Comparison of ENCODE assay signal across 10 cellular contexts in the genomic region with DNA sequence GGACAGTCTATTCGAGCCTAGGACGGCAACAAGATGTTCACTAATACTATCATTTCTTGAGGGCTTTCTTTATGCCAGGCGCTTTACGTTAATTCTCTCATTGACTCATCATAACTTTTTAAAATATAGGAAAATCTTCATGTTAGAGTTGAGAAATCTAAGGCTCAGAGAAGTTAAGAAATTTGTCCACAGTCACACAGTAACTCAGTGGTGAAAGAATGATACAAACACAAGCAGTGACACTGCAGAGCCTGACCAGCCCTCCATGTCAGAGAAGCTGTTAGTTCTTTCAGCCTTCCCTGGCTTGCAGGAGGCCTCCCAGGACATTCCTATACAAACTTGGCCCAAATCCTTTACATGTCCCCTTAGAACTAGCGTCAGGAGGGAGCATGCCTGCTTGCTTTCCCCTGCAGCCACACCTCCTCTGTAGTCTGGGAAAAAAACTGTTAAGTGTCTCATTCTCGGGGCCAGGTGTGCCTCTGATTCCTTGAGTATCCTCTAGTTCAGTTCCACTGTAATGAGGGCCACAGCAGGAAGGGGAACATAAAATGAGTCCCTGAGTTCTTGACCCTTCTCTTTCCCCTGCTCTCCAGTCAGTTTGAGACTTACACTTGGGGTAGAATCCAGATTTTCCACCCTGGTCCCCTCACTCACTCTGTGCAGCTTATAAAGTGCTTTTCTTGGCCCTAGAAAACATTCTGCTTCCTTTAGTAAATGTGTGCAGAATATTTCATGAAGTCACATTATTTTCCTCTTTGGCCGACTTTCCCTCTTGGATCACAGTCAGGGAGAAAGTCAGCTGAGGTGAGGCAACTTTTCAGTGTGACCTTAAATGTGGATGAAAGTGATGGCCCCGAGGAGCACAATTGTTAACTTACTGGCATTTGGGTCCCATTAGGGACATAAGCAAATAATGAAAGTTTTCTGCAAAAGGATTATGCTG.
A peak's percentile ranks its signal among the peaks of the same experiment; 100 is the strongest.
DNase-seq lines count a peak whose midpoint lies in the region; ATAC-seq and TF ChIP-seq lines count a peak whose summit lies in the region.
"Had no signal": no experiment of that assay in that cellular context is flagged by ENCODE, and none has a peak within 500 bp of the region (broad histone marks: within the 10 kb centered on the region; RNA-seq: fewer than 3 reads in every experiment).

No MANE protein-coding gene starts in this region.

- H3K27me3 ChIP-seq in heart left ventricle: no peaks in the 10 kb centered on the region
- H3K27me3 ChIP-seq in parathyroid adenoma (ENCODE audit: control insufficient read depth, insufficient read depth, low read length): no peaks in the 10 kb centered on the region
- H3K27me3 ChIP-seq: BLaER1 had no signal

- H3K36me3 ChIP-seq in heart left ventricle (peaks cover 0 to 21% (median 4%) of the 10 kb centered on the region in 9 donors), parathyroid adenoma (ENCODE audit: control insufficient read depth, insufficient read depth, low read length) (no peaks in the 10 kb centered on the region)

- peak overlapping the region; percentile 17 for H2AFZ ChIP-seq in parathyroid adenoma

- no peaks in the 10 kb centered on the region for H3K9me3 Mint-ChIP-seq in activated naive CD8-positive, alpha-beta T cell treated with anti-CD3 and anti-CD28 coated beads for 36 hours

- peak overlapping the region; percentile 6 to 78 (median 66) for H3K27ac ChIP-seq in heart left ventricle
- H3K27ac ChIP-seq in parathyroid adenoma: no peak overlapping the region

- peak in 3 of 4 donors; percentile 7 to 52 (median 23) for ATAC-seq in heart left ventricle
- no peak for ATAC-seq in HG02840 (IDR thresholded peaks at IDR 0.05; ENCODE audit: low FRiP score, unreplicated experiment)

- no peak for TF ChIP-seq POLR2A in heart left ventricle (IDR thresholded peaks at IDR 0.05)

- no peak overlapping the region for H3K4me3 Mint-ChIP-seq in activated naive CD8-positive, alpha-beta T cell treated with anti-CD3 and anti-CD28 coated beads for 36 hours

- peak overlapping the region; percentile 56 for H3K27ac Mint-ChIP-seq in activated naive CD8-positive, alpha-beta T cell treated with anti-CD3 and anti-CD28 coated beads for 36 hours

- no peaks in the 10 kb centered on the region for H3K79me2 ChIP-seq in parathyroid adenoma

- DNase-seq in AG10803 (ENCODE audit: low read depth): peak; percentile 50
- DNase-seq in activated naive CD8-positive, alpha-beta T cell treated with anti-CD3 and anti-CD28 coated beads for 36 hours: no peak
- DNase-seq in heart left ventricle: no peak
- no peak for DNase-seq in COLO829 (ENCODE audit: low spot score)
- no peak for DNase-seq in Kasumi-1 (lab: John Stamatoyannopoulos, UW)
- DNase-seq in NCI-H1436 treated with DMSO at 0.1 percent for 48 hours (lab: John Stamatoyannopoulos, UW): no peak
- DNase-seq: NCI-H774 had no signal

- H3K4me2 ChIP-seq in parathyroid adenoma (ENCODE audit: low read length): no peak overlapping the region
- H3K4me2 ChIP-seq: BLaER1 had no signal

- TF ChIP-seq CTCF in AG10803 (conservative IDR thresholded peaks at IDR 0.05; ENCODE audit: low read length) (no peak), heart left ventricle (IDR thresholded peaks at IDR 0.05) (no peak), parathyroid adenoma (IDR thresholded peaks at IDR 0.05) (no peak)

- H3K4me1 ChIP-seq in heart left ventricle (peaks cover 6 to 75% (median 46%) of the 10 kb centered on the region in 12 donors), parathyroid adenoma (peaks cover 12% of the 10 kb centered on the region)

- H3K9ac ChIP-seq in parathyroid adenoma: no peak overlapping the region
- H3K9ac ChIP-seq: BLaER1 had no signal

- intact Hi-C loops in heart left ventricle (cut with DNase I): loop anchor here in 2 of 10 donors (5.0 to 10.0 kb wide), 2 partner anchors 66 to 68 kb away; no protein-coding TSS in a partner anchor

- WGBS in heart left ventricle, 4 donors: 49 to 55% (median 50%) methylated on average over 8 of the region's 8 CpGs

- H3K4me1 Mint-ChIP-seq in activated naive CD8-positive, alpha-beta T cell treated with anti-CD3 and anti-CD28 coated beads for 36 hours: peaks cover 37% of the 10 kb centered on the region

- H3K4me3 ChIP-seq in AG10803 (ENCODE audit: low read length): no peak overlapping the region
- no peak overlapping the region for H3K4me3 ChIP-seq in heart left ventricle
- H3K4me3 ChIP-seq in parathyroid adenoma (ENCODE audit: low read depth, low read length): no peak overlapping the region
- H3K4me3 ChIP-seq: BLaER1 had no signal

- peaks cover 61% of the 10 kb centered on the region for H3K36me3 Mint-ChIP-seq in activated naive CD8-positive, alpha-beta T cell treated with anti-CD3 and anti-CD28 coated beads for 36 hours

- no peaks in the 10 kb centered on the region for H3K27me3 Mint-ChIP-seq in activated naive CD8-positive, alpha-beta T cell treated with anti-CD3 and anti-CD28 coated beads for 36 hours

- H3K9me3 ChIP-seq in heart left ventricle (no peaks in the 10 kb centered on the region), parathyroid adenoma (ENCODE audit: control insufficient read depth, low read length) (no peaks in the 10 kb centered on the region)
- H3K9me3 ChIP-seq: BLaER1 had no signal
